7 cellular contexts compared by ENCODE assay signal in genomic region chr1:151908228-151908691, GRCh38. TPM values are rescaled to one million over a fixed set of nuclear protein-coding genes. Genes with fewer than 3 reads are reported as not detected.
DNase-seq lines count a peak whose midpoint lies in the region; ATAC-seq and TF ChIP-seq lines count a peak whose summit lies in the region.

No MANE protein-coding gene starts in this region.

- H3K4me3 ChIP-seq in coronary artery (peak overlapping the region; percentile 90), psoas muscle (peak overlapping the region; percentile 88), body of pancreas (no peak overlapping the region)

- H3K27ac ChIP-seq in coronary artery: no peak overlapping the region
- H3K27ac ChIP-seq in psoas muscle: peak overlapping the region; percentile 85
- H3K27ac ChIP-seq in body of pancreas: peak overlapping the region in 2 of 4 donors; percentile 77 to 90

- H3K27me3 ChIP-seq in psoas muscle (ENCODE audit: insufficient read depth in 3 of 3, low read length in 2 of 3): no peaks in the 10 kb centered on the region
- H3K27me3 ChIP-seq in body of pancreas: no peaks in the 10 kb centered on the region

- no peak for TF ChIP-seq POLR2A in body of pancreas (IDR thresholded peaks at IDR 0.05)

- intact Hi-C loops in psoas muscle (cut with DNase I): no loop called here
- intact Hi-C loops in body of pancreas (cut with DNase I): no loop called here

- ATAC-seq in psoas muscle (no peak), body of pancreas (no peak)

- WGBS in psoas muscle, 3 donors: 81 to 82% (median 81%) methylated on average over 10 of the region's 10 CpGs
- 74 to 80% methylated on average over 10 of the region's 10 CpGs for WGBS in body of pancreas, 2 donors

- TF ChIP-seq CTCF in GM10266 (IDR thresholded peaks at IDR 0.05; ENCODE audit: control insufficient read depth, insufficient read depth, low read depth, missing control alignments) (peak; percentile 19), coronary artery (IDR thresholded peaks at IDR 0.05) (no peak), psoas muscle (IDR thresholded peaks at IDR 0.05) (no peak), body of pancreas (IDR thresholded peaks at IDR 0.05) (no peak)

- H3K36me3 ChIP-seq in psoas muscle (ENCODE audit: insufficient read depth in 1 of 2, low read depth in 1 of 2) (no peaks in the 10 kb centered on the region), body of pancreas (replicated peaks in 1 of 2; ENCODE audit: insufficient read depth in 1 of 2, low read depth in 2 of 2) (no peaks in the 10 kb centered on the region)

- DNase-seq in GM10266 (ENCODE audit: extremely low spot score) (no peak), NOMO-1 treated with DMSO at 0.1 percent for 48 hours (lab: John Stamatoyannopoulos, UW; ENCODE audit: unreplicated experiment) (peak; percentile 34), coronary artery (ENCODE audit: low spot score) (no peak), psoas muscle (no peak), retina (no peak), body of pancreas (no peak), activated gamma-delta T cell (lab: John Stamatoyannopoulos, UW) (no peak)

- H3K4me1 ChIP-seq in psoas muscle: no peaks in the 10 kb centered on the region
- H3K4me1 ChIP-seq in body of pancreas: peaks cover 17% of the 10 kb centered on the region

- H3K9me3 ChIP-seq in psoas muscle: no peaks in the 10 kb centered on the region
- no peaks in the 10 kb centered on the region for H3K9me3 ChIP-seq in body of pancreas

RNA-seq across cellular contexts. Expression of gene THEM4, which starts 1.1 kb away (rescaled TPM):
- total RNA-seq in psoas muscle: 10 to 100 TPM; 10.1 to 20.4 (median 13.7) TPM
- 10 to 100 TPM; 12.3 to 20.2 (median 16.0) TPM for polyA plus RNA-seq in psoas muscle
- 10 to 100 TPM; 11.9 to 30.3 TPM for total RNA-seq in body of pancreas

RNA-seq across cellular contexts. Expression of gene THEM5, which starts 54.7 kb away (rescaled TPM):
- total RNA-seq in psoas muscle (not detected), body of pancreas (not detected)
- polyA plus RNA-seq in psoas muscle: not detected

Comparison
In these comparisons a context has a peak if more than half of its experiments do, and no peak if none do; other contexts are left out.
1. H3K4me3 ChIP-seq: peak in coronary artery (single experiment) and psoas muscle (single experiment); none in body of pancreas (0 of 2).